Comparison of ENCODE assay signal across 2 cellular contexts in genomic region chr12:53094394-53094787, GRCh38.
TF ChIP-seq lines count a peak whose summit lies in the region.

No MANE protein-coding gene starts in this region.

TF ChIP-seq in GM23338, 12 proteins besides CTCF, POLR2A, EP300 and RAD21:
- TF ChIP-seq, protein P1, sequence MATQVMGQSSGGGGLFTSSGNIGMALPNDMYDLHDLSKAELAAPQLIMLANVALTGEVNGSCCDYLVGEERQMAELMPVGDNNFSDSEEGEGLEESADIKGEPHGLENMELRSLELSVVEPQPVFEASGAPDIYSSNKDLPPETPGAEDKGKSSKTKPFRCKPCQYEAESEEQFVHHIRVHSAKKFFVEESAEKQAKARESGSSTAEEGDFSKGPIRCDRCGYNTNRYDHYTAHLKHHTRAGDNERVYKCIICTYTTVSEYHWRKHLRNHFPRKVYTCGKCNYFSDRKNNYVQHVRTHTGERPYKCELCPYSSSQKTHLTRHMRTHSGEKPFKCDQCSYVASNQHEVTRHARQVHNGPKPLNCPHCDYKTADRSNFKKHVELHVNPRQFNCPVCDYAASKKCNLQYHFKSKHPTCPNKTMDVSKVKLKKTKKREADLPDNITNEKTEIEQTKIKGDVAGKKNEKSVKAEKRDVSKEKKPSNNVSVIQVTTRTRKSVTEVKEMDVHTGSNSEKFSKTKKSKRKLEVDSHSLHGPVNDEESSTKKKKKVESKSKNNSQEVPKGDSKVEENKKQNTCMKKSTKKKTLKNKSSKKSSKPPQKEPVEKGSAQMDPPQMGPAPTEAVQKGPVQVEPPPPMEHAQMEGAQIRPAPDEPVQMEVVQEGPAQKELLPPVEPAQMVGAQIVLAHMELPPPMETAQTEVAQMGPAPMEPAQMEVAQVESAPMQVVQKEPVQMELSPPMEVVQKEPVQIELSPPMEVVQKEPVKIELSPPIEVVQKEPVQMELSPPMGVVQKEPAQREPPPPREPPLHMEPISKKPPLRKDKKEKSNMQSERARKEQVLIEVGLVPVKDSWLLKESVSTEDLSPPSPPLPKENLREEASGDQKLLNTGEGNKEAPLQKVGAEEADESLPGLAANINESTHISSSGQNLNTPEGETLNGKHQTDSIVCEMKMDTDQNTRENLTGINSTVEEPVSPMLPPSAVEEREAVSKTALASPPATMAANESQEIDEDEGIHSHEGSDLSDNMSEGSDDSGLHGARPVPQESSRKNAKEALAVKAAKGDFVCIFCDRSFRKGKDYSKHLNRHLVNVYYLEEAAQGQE (IDR thresholded peaks at IDR 0.05; ENCODE audit: unreplicated experiment), result no peak
- TF ChIP-seq NANOG (IDR thresholded peaks at IDR 0.05; ENCODE audit: borderline replicate concordance) (no peak), POLR2AphosphoS5 (IDR thresholded peaks at IDR 0.05; ENCODE audit: low read depth) (no peak), ETS1 (IDR thresholded peaks at IDR 0.05) (no peak), JUNB (IDR thresholded peaks at IDR 0.05; ENCODE audit: unreplicated experiment) (no peak), ZNF462 (CRISPR knock-in tag; IDR thresholded peaks at IDR 0.05) (no peak), STAT1 (IDR thresholded peaks at IDR 0.05; ENCODE audit: unreplicated experiment) (no peak), EZH2 (IDR thresholded peaks at IDR 0.05; ENCODE audit: low read depth, unreplicated experiment) (no peak), EZH2phosphoT487 (IDR thresholded peaks at IDR 0.05; ENCODE audit: unreplicated experiment) (no peak), CREB1 (CRISPR knock-in tag; IDR thresholded peaks at IDR 0.05; ENCODE audit: low read depth) (no peak), ZNF331 (CRISPR knock-in tag; IDR thresholded peaks at IDR 0.05; ENCODE audit: low read depth) (no peak)

TF ChIP-seq in liver, 16 proteins besides CTCF, POLR2A, EP300 and RAD21 (continued from another document):
- TF ChIP-seq, protein P1 (IDR thresholded peaks at IDR 0.05), result no peak
- TF ChIP-seq FOXA1 (IDR thresholded peaks at IDR 0.05), result no peak
- TF ChIP-seq SP1 (IDR thresholded peaks at IDR 0.05), result no peak
- no peak for TF ChIP-seq HNF4A (conservative IDR thresholded peaks at IDR 0.05)
- TF ChIP-seq MAX (IDR thresholded peaks at IDR 0.05), result no peak
- no peak for TF ChIP-seq NR2F2 (IDR thresholded peaks at IDR 0.05)
- TF ChIP-seq, protein P2, sequence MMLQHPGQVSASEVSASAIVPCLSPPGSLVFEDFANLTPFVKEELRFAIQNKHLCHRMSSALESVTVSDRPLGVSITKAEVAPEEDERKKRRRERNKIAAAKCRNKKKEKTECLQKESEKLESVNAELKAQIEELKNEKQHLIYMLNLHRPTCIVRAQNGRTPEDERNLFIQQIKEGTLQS (IDR thresholded peaks at IDR 0.05), result no peak
- TF ChIP-seq JUND (IDR thresholded peaks at IDR 0.05), result no peak
- TF ChIP-seq FOXA2 (IDR thresholded peaks at IDR 0.05), result no peak
- TF ChIP-seq GABPA (IDR thresholded peaks at IDR 0.05 in 1 of 2, conservative IDR thresholded peaks at IDR 0.05 in 1 of 2), result no peak
- TF ChIP-seq TAF1 (conservative IDR thresholded peaks at IDR 0.05), result no peak
- no peak for TF ChIP-seq HNF4G (IDR thresholded peaks at IDR 0.05)
- TF ChIP-seq EGR1 (IDR thresholded peaks at IDR 0.05; ENCODE audit: low read depth in 2 of 2), result no peak
- no peak for TF ChIP-seq RXRA (IDR thresholded peaks at IDR 0.05)
- TF ChIP-seq YY1 (IDR thresholded peaks at IDR 0.05), result no peak
